24 cellular contexts compared by ENCODE assay signal in genomic region chr1:165865941-165866340, GRCh38.
"Had no signal": no experiment of that assay in that cellular context is flagged by ENCODE, and none has a peak within 500 bp of the region (broad histone marks: within the 10 kb centered on the region; RNA-seq: fewer than 3 reads in every experiment).

No MANE protein-coding gene starts in this region.

- H3K36me3 ChIP-seq: brain microvascular endothelial cell, heart right ventricle, spleen, upper lobe of right lung had no signal

- H3K27ac Mint-ChIP-seq: activated naive CD4-positive, alpha-beta T cell treated with anti-CD3 and anti-CD28 coated beads, Interleukin-2, amount 50 U/mL, for 72 hours; memory B cell; naive thymus-derived CD4-positive, alpha-beta T cell; progenitor cell of endocrine pancreas had no signal

- ATAC-seq: activated naive CD4-positive, alpha-beta T cell treated with anti-CD3 and anti-CD28 coated beads, Interleukin-2, amount 50 U/mL, for 72 hours; heart right ventricle; left cardiac atrium; naive thymus-derived CD4-positive, alpha-beta T cell; upper lobe of right lung had no signal

- H3K4me3 ChIP-seq: heart right ventricle, spleen, testis, upper lobe of right lung had no signal

- DNase-seq: activated CD4-positive, alpha-beta T cell treated with anti-CD3 and anti-CD28 coated beads for 1 hour; activated gamma-delta T cell treated with Interleukin-2 at 50 U/mL for 16 hours; activated T-cell treated with anti-CD3 and anti-CD28 coated beads, Interleukin-2, amount 50 U/mL, for 1 hour; aorta; brain microvascular endothelial cell; caudate nucleus; dermis blood vessel endothelial cell; effector CD8-positive, alpha-beta T cell; erythroblast; foreskin fibroblast; heart right ventricle; islet precursor cell; left cardiac atrium; naive thymus-derived CD4-positive, alpha-beta T cell; retina; spleen; stimulated activated CD4-positive, alpha-beta T cell treated with anti-CD3 and anti-CD28 coated beads, Interleukin-4, amount 100 ng/mL, for 1 hour; stimulated activated naive CD4-positive, alpha-beta T cell; testis; upper lobe of right lung; WERI-Rb-1 had no signal

- H3K27me3 Mint-ChIP-seq: memory B cell; naive thymus-derived CD4-positive, alpha-beta T cell; progenitor cell of endocrine pancreas had no signal

- H3K27ac ChIP-seq: brain microvascular endothelial cell, heart right ventricle, spleen, testis, upper lobe of right lung, WERI-Rb-1 had no signal

- H3K9me3 ChIP-seq: heart right ventricle, spleen, testis, upper lobe of right lung had no signal

- H3K27me3 ChIP-seq: brain microvascular endothelial cell, heart right ventricle, spleen, testis, upper lobe of right lung had no signal

- H3K4me1 ChIP-seq: testis had no signal

- H3K9me3 Mint-ChIP-seq: activated naive CD4-positive, alpha-beta T cell treated with anti-CD3 and anti-CD28 coated beads, Interleukin-2, amount 50 U/mL, for 72 hours; memory B cell; naive thymus-derived CD4-positive, alpha-beta T cell had no signal

- H3K4me3 Mint-ChIP-seq: memory B cell; naive thymus-derived CD4-positive, alpha-beta T cell had no signal
